ENCODE assay signal across 1 cellular context in genomic region chr13:112735791-112736190, GRCh38.
TF ChIP-seq lines count a peak whose summit lies in the region.

No MANE protein-coding gene starts in this region.

TF ChIP-seq in WTC11, 78 proteins besides CTCF, POLR2A, EP300 and RAD21 (continued from another document):
- TF ChIP-seq PRDM15 (CRISPR knock-in tag; IDR thresholded peaks at IDR 0.05) (no peak), ZNF263 (CRISPR knock-in tag; IDR thresholded peaks at IDR 0.05; ENCODE audit: low read depth) (peak; percentile 40; the same call in 1 of the 2 replicates), ZNF416 (CRISPR knock-in tag; IDR thresholded peaks at IDR 0.05) (no peak), MAX (CRISPR knock-in tag; IDR thresholded peaks at IDR 0.05) (peak; percentile 95), ZNF671 (CRISPR knock-in tag; IDR thresholded peaks at IDR 0.05) (no peak), CREB1 (CRISPR knock-in tag; IDR thresholded peaks at IDR 0.05) (peak; percentile 26; the same call in 1 of the 2 replicates), ZNF396 (CRISPR knock-in tag; IDR thresholded peaks at IDR 0.05; ENCODE audit: borderline replicate concordance) (no peak), ZNF138 (CRISPR knock-in tag; conservative IDR thresholded peaks at IDR 0.05) (peak; percentile 59; the same call in 1 of the 2 replicates)
- TF ChIP-seq, protein P1, sequence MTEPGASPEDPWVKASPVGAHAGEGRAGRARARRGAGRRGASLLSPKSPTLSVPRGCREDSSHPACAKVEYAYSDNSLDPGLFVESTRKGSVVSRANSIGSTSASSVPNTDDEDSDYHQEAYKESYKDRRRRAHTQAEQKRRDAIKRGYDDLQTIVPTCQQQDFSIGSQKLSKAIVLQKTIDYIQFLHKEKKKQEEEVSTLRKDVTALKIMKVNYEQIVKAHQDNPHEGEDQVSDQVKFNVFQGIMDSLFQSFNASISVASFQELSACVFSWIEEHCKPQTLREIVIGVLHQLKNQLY (CRISPR knock-in tag; IDR thresholded peaks at IDR 0.05), result no peak
